In genomic region chr12:108332791-108333382, GRCh38 we compare ENCODE assay signal across 11 cellular contexts. TPM values are rescaled to one million over a fixed set of nuclear protein-coding genes. Genes with fewer than 3 reads are reported as not detected.
DNase-seq lines count a peak whose midpoint lies in the region; ATAC-seq and TF ChIP-seq lines count a peak whose summit lies in the region.
"Had no signal": no experiment of that assay in that cellular context is flagged by ENCODE, and none has a peak within 500 bp of the region (broad histone marks: within the 10 kb centered on the region; RNA-seq: fewer than 3 reads in every experiment).

No MANE protein-coding gene starts in this region.

- peaks cover 7% of the 10 kb centered on the region for H3K4me1 Mint-ChIP-seq in stimulated activated memory B cell treated with anti-CD40 and anti-IgM and Interleukin-4, amounts not matched to agents 10 μg/mL and 1 μg/mL and 100 μg/mL, for 72 hours

- H3K9me3 ChIP-seq in adrenal gland (replicated peaks in 1 of 3) (no peaks in the 10 kb centered on the region), MM.1S (replicated peaks; ENCODE audit: insufficient read depth, low read length) (no peaks in the 10 kb centered on the region)

- no peak overlapping the region for H2AFZ ChIP-seq in MM.1S (ENCODE audit: low read length)

- in situ Hi-C loops in GM13976 (cut with MboI; ENCODE audit: low sequenced_read_pairs, unreplicated experiment) = no loop called here

- peaks cover 11% of the 10 kb centered on the region for H3K27me3 Mint-ChIP-seq in stimulated activated memory B cell treated with anti-CD40 and anti-IgM and Interleukin-4, amounts not matched to agents 10 μg/mL and 1 μg/mL and 100 μg/mL, for 72 hours

- no peaks in the 10 kb centered on the region for H3K27me3 ChIP-seq in HL-60 (ENCODE audit: insufficient read depth, poor library complexity, severe bottlenecking)
- H3K27me3 ChIP-seq in adrenal gland = no peaks in the 10 kb centered on the region
- H3K27me3 ChIP-seq in MM.1S (replicated peaks; ENCODE audit: insufficient read depth, low read length) = peaks cover under 1% of the 10 kb centered on the region; the same call in 1 of the 2 replicates

- H3K4me3 Mint-ChIP-seq in stimulated activated memory B cell treated with anti-CD40 and anti-IgM and Interleukin-4, amounts not matched to agents 10 μg/mL and 1 μg/mL and 100 μg/mL, for 72 hours = no peak overlapping the region
- H3K4me3 Mint-ChIP-seq: activated T-helper 1 cell treated with anti-CD3 and anti-CD28 coated beads, Interleukin-12 subunit alpha, Interleukin-12 subunit beta, Interleukin-2, Interleukin-4 antibody, amounts not matched to agents 30 ng/mL and 10 ng/mL and 1 ng/mL, durations not matched to agents 14 hours and 24 hours and 36 hours had no signal

- H3K4me2 ChIP-seq in MM.1S (ENCODE audit: low read depth, low read length) = no peak overlapping the region

- 26 to 58% (median 44%) methylated on average over 3 of the region's 3 CpGs for WGBS in adrenal gland, 4 donors

- peaks cover 13% of the 10 kb centered on the region for H3F3A ChIP-seq in MM.1S (ENCODE audit: insufficient read depth, low read length)

- intact Hi-C loops in adrenal gland (cut with DNase I) = no loop called here

- no peaks in the 10 kb centered on the region for H3K36me3 ChIP-seq in adrenal gland (replicated peaks in 1 of 2)
- H3K36me3 ChIP-seq in MM.1S (replicated peaks; ENCODE audit: insufficient read depth, low read length) = no peaks in the 10 kb centered on the region

- H3K4me1 ChIP-seq in adrenal gland (replicated peaks in 1 of 2) = peaks cover 0 to 16% of the 10 kb centered on the region in 2 donors
- H3K4me1 ChIP-seq in MM.1S (ENCODE audit: low read length) = peaks cover 30% of the 10 kb centered on the region

- H3K4me3 ChIP-seq in HL-60 (replicated peaks; ENCODE audit: insufficient read depth, low read length) (no peak overlapping the region), adrenal gland (no peak overlapping the region), MM.1S (ENCODE audit: low read length) (no peak overlapping the region)

- DNase-seq in HL-60 (ENCODE audit: low read depth in 1 of 2, low spot score in 1 of 2) (peak; percentile 12 to 77), adrenal gland (peak; percentile 46 to 82 (median 69)), left lobe of liver (ENCODE audit: low spot score) (no peak), MM.1S (no peak), NCI-H2081 (lab: John Stamatoyannopoulos, UW) (no peak), GM13976 (ENCODE audit: low spot score) (no peak), NCI-H1105 treated with DMSO at 0.1 percent for 48 hours (lab: John Stamatoyannopoulos, UW) (no peak)
- DNase-seq: NCI-H2029, T-helper 1 cell had no signal

- H3K36me3 Mint-ChIP-seq in stimulated activated memory B cell treated with anti-CD40 and anti-IgM and Interleukin-4, amounts not matched to agents 10 μg/mL and 1 μg/mL and 100 μg/mL, for 72 hours = no peaks in the 10 kb centered on the region

- H3K9me2 ChIP-seq in MM.1S (replicated peaks; ENCODE audit: insufficient read depth, low read length) = no peaks in the 10 kb centered on the region

- ATAC-seq in left lobe of liver = peak; percentile 51
- peak; percentile 31 for ATAC-seq in stimulated activated memory B cell treated with anti-CD40 and anti-IgM and Interleukin-4, amounts not matched to agents 10 μg/mL and 1 μg/mL and 100 μg/mL, for 72 hours

- H3K9me3 Mint-ChIP-seq in stimulated activated memory B cell treated with anti-CD40 and anti-IgM and Interleukin-4, amounts not matched to agents 10 μg/mL and 1 μg/mL and 100 μg/mL, for 72 hours = no peaks in the 10 kb centered on the region
- H3K9me3 Mint-ChIP-seq: activated T-helper 1 cell treated with anti-CD3 and anti-CD28 coated beads, Interleukin-12 subunit alpha, Interleukin-12 subunit beta, Interleukin-2, Interleukin-4 antibody, amounts not matched to agents 30 ng/mL and 10 ng/mL and 1 ng/mL, durations not matched to agents 14 hours and 24 hours and 36 hours had no signal

- no peaks in the 10 kb centered on the region for H3K79me2 ChIP-seq in MM.1S (ENCODE audit: low read length)

- no peak for TF ChIP-seq POLR2A in adrenal gland (IDR thresholded peaks at IDR 0.05)

- no peaks in the 10 kb centered on the region for H4K20me1 ChIP-seq in MM.1S (ENCODE audit: insufficient read depth, low read length)

- no peak overlapping the region for H3K27ac Mint-ChIP-seq in stimulated activated memory B cell treated with anti-CD40 and anti-IgM and Interleukin-4, amounts not matched to agents 10 μg/mL and 1 μg/mL and 100 μg/mL, for 72 hours
- H3K27ac Mint-ChIP-seq: activated T-helper 1 cell treated with anti-CD3 and anti-CD28 coated beads, Interleukin-12 subunit alpha, Interleukin-12 subunit beta, Interleukin-2, Interleukin-4 antibody, amounts not matched to agents 30 ng/mL and 10 ng/mL and 1 ng/mL, durations not matched to agents 14 hours and 24 hours and 36 hours had no signal

- H3K9ac ChIP-seq in MM.1S (ENCODE audit: low read length) = no peak overlapping the region

- TF ChIP-seq CTCF in HL-60 (IDR thresholded peaks at IDR 0.05; ENCODE audit: insufficient read depth, low read length) (no peak), adrenal gland (IDR thresholded peaks at IDR 0.05) (no peak), MM.1S (IDR thresholded peaks at IDR 0.05; ENCODE audit: low read length) (no peak), GM13976 (IDR thresholded peaks at IDR 0.05; ENCODE audit: borderline replicate concordance, control extremely low read depth, extremely low read depth, insufficient read depth, missing control alignments) (no peak)

- H3K27ac ChIP-seq in HL-60 (replicated peaks) (no peak overlapping the region), adrenal gland (peak overlapping the region in 3 of 5 donors; percentile 22 to 83 (median 30)), MM.1S (ENCODE audit: low read length) (no peak overlapping the region)

RNA-seq across cellular contexts. Expression of gene CMKLR1, which starts 6.2 kb away (rescaled TPM):
- total RNA-seq in adrenal gland (10 to 100 TPM; 12.5 to 26.6 (median 19.7) TPM), left lobe of liver (3.8 TPM)
- polyA plus RNA-seq in adrenal gland = 1 to 10 TPM; 4.6 to 8.8 (median 6.1) TPM
- total RNA-seq: activated T-helper 1 cell treated with anti-CD3 and anti-CD28 coated beads, Interleukin-12 subunit alpha, Interleukin-12 subunit beta, Interleukin-2, Interleukin-4 antibody, amounts not matched to agents 30 ng/mL and 10 ng/mL and 1 ng/mL, durations not matched to agents 14 hours and 24 hours and 36 hours had no signal

Comparison
In these comparisons a context has a peak if more than half of its experiments do, and no peak if none do; other contexts are left out.
1. DNase-seq: peak in HL-60 (2 of 2) and adrenal gland (7 of 7); none in left lobe of liver (single experiment), MM.1S (single experiment), NCI-H2081 (0 of 2), GM13976 (single experiment) and NCI-H1105 treated with DMSO at 0.1 percent for 48 hours (single experiment).
2. H3K27ac ChIP-seq: peak in adrenal gland (3 of 5); none in HL-60 (single experiment) and MM.1S (single experiment).